Comparison of ENCODE assay signal across 14 cellular contexts in genomic region chr1:6535214-6535613, GRCh38. TPM values are rescaled to one million over a fixed set of nuclear protein-coding genes. Genes with fewer than 3 reads are reported as not detected.
"Had no signal": no experiment of that assay in that cellular context is flagged by ENCODE, and none has a peak within 500 bp of the region (broad histone marks: within the 10 kb centered on the region; RNA-seq: fewer than 3 reads in every experiment).

No MANE protein-coding gene starts in this region.

- H3K9ac ChIP-seq: parathyroid adenoma had no signal

- H3K27ac ChIP-seq: ascending aorta, gastrocnemius medialis, left lung, parathyroid adenoma had no signal

- H3K9me3 ChIP-seq: ascending aorta, gastrocnemius medialis, heart right ventricle, left lung had no signal

- H2AFZ ChIP-seq: parathyroid adenoma had no signal

- H3K4me1 ChIP-seq: ascending aorta, gastrocnemius medialis, parathyroid adenoma had no signal

- H3K4me3 Mint-ChIP-seq: activated naive CD8-positive, alpha-beta T cell; T-cell had no signal

- H3K27ac Mint-ChIP-seq: activated naive CD8-positive, alpha-beta T cell had no signal

- FAIRE-seq: islet of Langerhans, small intestine had no signal

- ATAC-seq: gastrocnemius medialis, heart right ventricle, left lung, T-cell had no signal

- H3K27me3 ChIP-seq: ascending aorta, gastrocnemius medialis, heart right ventricle, left lung had no signal

- DNase-seq: activated CD4-positive, CD25-positive, alpha-beta regulatory T cell; gastrocnemius medialis; heart right ventricle; left lung; mesendoderm; small intestine; substantia nigra; T-cell; trophoblast cell had no signal

- H3K9me3 Mint-ChIP-seq: T-cell had no signal

- H3K27me3 Mint-ChIP-seq: activated naive CD8-positive, alpha-beta T cell; T-cell had no signal

- H3K4me3 ChIP-seq: ascending aorta, gastrocnemius medialis, heart right ventricle, left lung had no signal

- H3K36me3 Mint-ChIP-seq: activated naive CD8-positive, alpha-beta T cell had no signal

RNA-seq across cellular contexts. Expression of gene TAS1R1, which starts 19.9 kb away (rescaled TPM):
- total RNA-seq: ascending aorta, gastrocnemius medialis, heart right ventricle, left lung, SK-MEL-5, T-cell had no signal
- polyA plus RNA-seq: heart right ventricle had no signal
